ENCODE assay signal across 8 cellular contexts in the genomic region with DNA sequence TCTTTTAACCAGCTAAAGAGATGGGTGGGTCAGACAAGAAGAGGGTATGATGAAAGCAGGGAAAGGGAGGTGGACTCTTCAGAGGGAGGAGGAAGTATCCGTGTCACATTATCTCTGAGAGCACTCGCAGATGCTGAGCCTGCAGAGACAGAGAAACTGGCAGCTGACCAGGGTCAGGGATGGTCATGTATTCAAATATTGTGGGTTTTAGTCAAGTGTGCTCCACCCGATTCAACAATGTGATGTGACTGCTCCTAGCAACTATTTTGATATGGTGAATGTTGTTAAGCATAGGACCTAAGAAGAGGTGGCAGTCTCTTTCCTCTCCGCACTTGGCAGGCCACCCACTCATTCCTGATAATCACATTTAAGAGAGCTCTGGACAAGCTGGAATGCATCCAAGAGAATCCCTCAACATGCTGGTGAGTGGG. TPM values are rescaled to one million over a fixed set of nuclear protein-coding genes. Genes with fewer than 3 reads are reported as not detected.
DNase-seq lines count a peak whose midpoint lies in the region; TF ChIP-seq lines count a peak whose summit lies in the region.

No MANE protein-coding gene starts in this region.

- H3K9me3 ChIP-seq in neuronal stem cell (replicated peaks in 1 of 2; ENCODE audit: control insufficient read depth in 2 of 2, insufficient read depth in 1 of 2, low read depth in 1 of 2, low read length in 2 of 2), result peaks cover 0 to 2% of the 10 kb centered on the region in 2 donors
- no peaks in the 10 kb centered on the region for H3K9me3 ChIP-seq in effector memory CD4-positive, alpha-beta T cell (ENCODE audit: control insufficient read depth, low read length)

- H2BK120ac ChIP-seq in neuronal stem cell (ENCODE audit: low read depth, low read length), result no peak overlapping the region

- H2BK5ac ChIP-seq in neuronal stem cell (ENCODE audit: low read length), result no peak overlapping the region

- no peaks in the 10 kb centered on the region for H3K9me3 Mint-ChIP-seq in activated naive CD4-positive, alpha-beta T cell treated with anti-CD3 and anti-CD28 coated beads for 36 hours
- H3K9me3 Mint-ChIP-seq in mesothelial cell of epicardium, result no peaks in the 10 kb centered on the region

- no peak overlapping the region for H2BK15ac ChIP-seq in neuronal stem cell (ENCODE audit: low read length)

- CTCF ChIA-PET in activated naive CD4-positive, alpha-beta T cell treated with anti-CD3 and anti-CD28 coated beads for 36 hours (lab: Charles Lee), result interaction anchor here (0.9 to 1.8 kb wide), 2 partner anchors 15 to 146 kb away, joined by 3 read pairs; no protein-coding TSS in a partner anchor

- H3K14ac ChIP-seq in neuronal stem cell (ENCODE audit: low read length), result no peak overlapping the region

- H3K4me1 Mint-ChIP-seq in activated naive CD4-positive, alpha-beta T cell treated with anti-CD3 and anti-CD28 coated beads for 36 hours (ENCODE audit: low read depth), result peaks cover 38% of the 10 kb centered on the region
- H3K4me1 Mint-ChIP-seq in mesothelial cell of epicardium, result peaks cover 33% of the 10 kb centered on the region

- H3K27ac ChIP-seq in brain microvascular endothelial cell (peak overlapping the region; percentile 64), neuronal stem cell (replicated peaks; ENCODE audit: low read length) (no peak overlapping the region)
- no peak overlapping the region for H3K27ac ChIP-seq in effector memory CD4-positive, alpha-beta T cell (ENCODE audit: insufficient read depth, low read length, poor library complexity, severe bottlenecking)

- no peak overlapping the region for H2AFZ ChIP-seq in neuronal stem cell (ENCODE audit: low read length)

- H3K36me3 ChIP-seq in brain microvascular endothelial cell (replicated peaks) (no peaks in the 10 kb centered on the region), neuronal stem cell (replicated peaks in 1 of 2; ENCODE audit: control insufficient read depth in 2 of 2, insufficient read depth in 2 of 2, low read length in 2 of 2) (no peaks in the 10 kb centered on the region)
- no peaks in the 10 kb centered on the region for H3K36me3 ChIP-seq in effector memory CD4-positive, alpha-beta T cell (ENCODE audit: control insufficient read depth, insufficient read depth, low read length)

- TF ChIP-seq CTCF in brain microvascular endothelial cell (IDR thresholded peaks at IDR 0.05; ENCODE audit: low read depth, low read length, missing control alignments) (no peak), mesothelial cell of epicardium (IDR thresholded peaks at IDR 0.05; ENCODE audit: unreplicated experiment) (no peak)

- H3K36me3 Mint-ChIP-seq in activated naive CD4-positive, alpha-beta T cell treated with anti-CD3 and anti-CD28 coated beads for 36 hours (ENCODE audit: low read depth), result peaks cover 7% of the 10 kb centered on the region
- H3K36me3 Mint-ChIP-seq in mesothelial cell of epicardium, result no peaks in the 10 kb centered on the region

- intact Hi-C loops in activated naive CD4-positive, alpha-beta T cell treated with anti-CD3 and anti-CD28 coated beads for 36 hours (cut with micrococcal nuclease), result loop anchor here (10.0 kb wide), 3 partner anchors 489 to 1121 kb away; a partner anchor contains a TSS

- no peak overlapping the region for H2BK12ac ChIP-seq in neuronal stem cell (ENCODE audit: low read length)

- peaks cover 3% of the 10 kb centered on the region for H3K27me3 Mint-ChIP-seq in activated naive CD4-positive, alpha-beta T cell treated with anti-CD3 and anti-CD28 coated beads for 36 hours (ENCODE audit: low read depth)
- no peaks in the 10 kb centered on the region for H3K27me3 Mint-ChIP-seq in mesothelial cell of epicardium (ENCODE audit: low read depth)

- no peak overlapping the region for H3K4ac ChIP-seq in neuronal stem cell (ENCODE audit: low read length)

- H3K27ac Mint-ChIP-seq in activated naive CD4-positive, alpha-beta T cell treated with anti-CD3 and anti-CD28 coated beads for 36 hours, result no peak overlapping the region
- peak overlapping the region; percentile 51 for H3K27ac Mint-ChIP-seq in mesothelial cell of epicardium

- in situ Hi-C loops in brain microvascular endothelial cell (cut with HindIII; ENCODE audit: low pct_ligation_motif_present, low sequenced_read_pairs), result no loop called here

- H3K23ac ChIP-seq in neuronal stem cell (ENCODE audit: low read depth, low read length, poor library complexity), result no peak overlapping the region

- no peak overlapping the region for H2AK5ac ChIP-seq in neuronal stem cell (ENCODE audit: low read depth, low read length)

- H3K18ac ChIP-seq in neuronal stem cell (ENCODE audit: low read length), result no peak overlapping the region

- no peak overlapping the region for H3K9ac ChIP-seq in neuronal stem cell (ENCODE audit: low read depth, low read length, poor library complexity)

- WGBS in neuronal stem cell (ENCODE audit: extremely low coverage in 2 of 2, insufficient read length in 2 of 2, insufficient replicate concordance in 1 of 2), 2 donors, result no CpG with 5 or more reads among the region's 4 CpGs

- H3K27me3 ChIP-seq in brain microvascular endothelial cell (replicated peaks), result no peaks in the 10 kb centered on the region
- peaks cover 2 to 43% (median 24%) of the 10 kb centered on the region in 3 experiments for H3K27me3 ChIP-seq in neuronal stem cell (ENCODE audit: control insufficient read depth in 3 of 3, insufficient read depth in 3 of 3, low read depth in 1 of 3, low read length in 3 of 3)
- H3K27me3 ChIP-seq in effector memory CD4-positive, alpha-beta T cell (replicated peaks; ENCODE audit: control insufficient read depth, insufficient read depth, low read length, poor library complexity, severe bottlenecking), result no peaks in the 10 kb centered on the region

- H3K4me1 ChIP-seq in neuronal stem cell (ENCODE audit: control insufficient read depth in 2 of 2, insufficient read depth in 1 of 2, low read depth in 1 of 2, low read length in 2 of 2), result peaks cover 0 to 3% of the 10 kb centered on the region in 2 donors
- H3K4me1 ChIP-seq in effector memory CD4-positive, alpha-beta T cell (ENCODE audit: control insufficient read depth, insufficient read depth, low read length, poor library complexity, severe bottlenecking), result peaks cover 14% of the 10 kb centered on the region

- H3K79me1 ChIP-seq in neuronal stem cell (ENCODE audit: low read depth, low read length), result no peaks in the 10 kb centered on the region

- H3K4me3 Mint-ChIP-seq in activated naive CD4-positive, alpha-beta T cell treated with anti-CD3 and anti-CD28 coated beads for 36 hours, result peak overlapping the region; percentile 80
- H3K4me3 Mint-ChIP-seq in mesothelial cell of epicardium, result peak overlapping the region; percentile 83

- H3K4me2 ChIP-seq in neuronal stem cell (ENCODE audit: insufficient read depth, low read length, poor library complexity, severe bottlenecking), result no peak overlapping the region

- no peak overlapping the region for H4K91ac ChIP-seq in neuronal stem cell (ENCODE audit: low read depth, low read length, poor library complexity)

- no peak for DNase-seq in activated naive CD4-positive, alpha-beta T cell treated with anti-CD3 and anti-CD28 coated beads for 36 hours
- no peak for DNase-seq in activated naive CD4-positive, alpha-beta T cell treated with anti-CD3 and anti-CD28 coated beads, Interleukin-2, amount 50 U/mL, for 16 hours
- DNase-seq in NCI-H774 (lab: John Stamatoyannopoulos, UW), result peak; percentile 60
- peak; percentile 85 for DNase-seq in brain microvascular endothelial cell
- DNase-seq in mesothelial cell of epicardium (ENCODE audit: low spot score in 2 of 2, unreplicated experiment in 2 of 2), result no peak
- DNase-seq in neuronal stem cell (ENCODE audit: low spot score), result no peak
- DNase-seq in effector memory CD4-positive, alpha-beta T cell, result no peak
- DNase-seq in dermis blood vessel endothelial cell, result no peak

- H4K8ac ChIP-seq in neuronal stem cell (ENCODE audit: low read depth, low read length), result no peak overlapping the region

- no peak overlapping the region for H3K4me3 ChIP-seq in brain microvascular endothelial cell (ENCODE audit: low read depth, low read length)
- no peak overlapping the region for H3K4me3 ChIP-seq in neuronal stem cell (ENCODE audit: low read length in 2 of 2)
- no peak overlapping the region for H3K4me3 ChIP-seq in effector memory CD4-positive, alpha-beta T cell (ENCODE audit: insufficient read depth, low read depth, low read length, poor library complexity, severe bottlenecking)

RNA-seq across cellular contexts. Expression of a gene that starts 1.3 kb away (rescaled TPM):
- 10 to 100 TPM; 25.1 to 26.6 TPM for total RNA-seq in activated naive CD4-positive, alpha-beta T cell treated with anti-CD3 and anti-CD28 coated beads for 36 hours
- total RNA-seq in mesothelial cell of epicardium (28.7 to 31.7 TPM (median 28.8 TPM) in 3 replicates), dermis blood vessel endothelial cell (9.5 and 12.3 TPM in 2 replicates)
- polyA plus RNA-seq in neuronal stem cell (2013, experiment 1 of 2), result 2.2 TPM
- 2.4 TPM for polyA plus RNA-seq in neuronal stem cell (2013, experiment 2 of 2)

RNA-seq across cellular contexts. Expression of a gene that starts 39.6 kb away (rescaled TPM):
- total RNA-seq in activated naive CD4-positive, alpha-beta T cell treated with anti-CD3 and anti-CD28 coated beads for 36 hours, result not detected
- total RNA-seq in mesothelial cell of epicardium (0.07 to 0.22 TPM (median 0.09 TPM) in 3 replicates), dermis blood vessel endothelial cell (under 0.01 TPM in 1 of 2 replicates, not detected in the other)
- not detected for polyA plus RNA-seq in neuronal stem cell (2013, experiment 1 of 2)
- polyA plus RNA-seq in neuronal stem cell (2013, experiment 2 of 2), result not detected

Comparison
In these comparisons a context has a peak if more than half of its experiments do, and no peak if none do; other contexts are left out.
1. DNase-seq: peak in NCI-H774 (single experiment) and brain microvascular endothelial cell (single experiment); none in activated naive CD4-positive, alpha-beta T cell treated with anti-CD3 and anti-CD28 coated beads for 36 hours (single experiment), activated naive CD4-positive, alpha-beta T cell treated with anti-CD3 and anti-CD28 coated beads, Interleukin-2, amount 50 U/mL, for 16 hours (single experiment), mesothelial cell of epicardium (0 of 2), neuronal stem cell (single experiment), effector memory CD4-positive, alpha-beta T cell (0 of 3) and dermis blood vessel endothelial cell (single experiment).